8 cellular contexts compared by ENCODE assay signal in the genomic region with DNA sequence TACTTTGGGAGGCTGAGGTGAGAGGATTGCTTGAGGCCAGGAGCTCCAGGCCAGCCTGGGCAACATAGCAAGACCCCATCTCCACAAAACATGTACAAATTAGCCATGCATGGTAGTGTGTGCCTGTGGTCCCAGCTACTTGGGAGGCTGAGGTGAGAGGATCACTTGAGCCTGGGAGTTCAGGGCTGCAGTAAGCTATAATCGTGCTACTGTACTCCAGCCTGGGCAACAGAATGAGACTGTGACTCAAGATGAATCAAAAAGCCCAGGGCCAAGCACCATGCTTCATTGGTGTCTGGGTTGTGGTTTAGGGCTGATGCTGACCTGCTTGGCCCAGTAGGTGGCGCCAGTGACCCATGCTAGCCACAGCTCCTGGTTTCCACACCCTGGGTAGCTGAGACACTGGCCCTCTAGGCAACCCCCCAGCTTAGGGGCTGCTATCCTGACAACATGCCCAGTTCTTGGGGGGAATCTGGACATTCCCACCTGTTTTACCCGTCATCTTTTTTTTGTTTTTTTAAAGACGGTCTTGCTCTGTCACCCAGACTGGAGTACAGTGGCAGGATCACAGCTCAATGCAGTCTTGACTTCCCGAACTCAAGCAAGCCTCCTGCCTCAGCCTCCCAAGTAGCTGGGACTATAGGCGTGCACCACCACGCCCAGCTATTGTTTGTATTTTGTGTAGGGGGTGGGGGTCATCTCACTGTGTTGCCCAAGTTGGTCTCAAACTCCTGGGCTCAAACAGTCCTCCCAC. TPM values are rescaled to one million over a fixed set of nuclear protein-coding genes. Genes with fewer than 3 reads are reported as not detected.
DNase-seq lines count a peak whose midpoint lies in the region; ATAC-seq, FAIRE-seq and TF ChIP-seq lines count a peak whose summit lies in the region.

No MANE protein-coding gene starts in this region.

- in situ Hi-C loops in K562 (cut with MboI): loop anchor here (5.0 kb wide), 1 partner anchor 119 kb away; no protein-coding TSS in a partner anchor

- H3K79me2 ChIP-seq in K562 (ENCODE audit: control insufficient read depth, insufficient read depth, low read length): peaks cover 22% of the 10 kb centered on the region

- no peaks in the 10 kb centered on the region for H3K27me3 ChIP-seq in K562 (ENCODE audit: control insufficient read depth in 2 of 2, insufficient read depth in 2 of 2, low read length in 2 of 2)

- POLR2A ChIA-PET in AG04449 (lab: Yijun Ruan, JAX): interaction anchor here (0.6 to 1.1 kb wide), 5 partner anchors 54 to 79 kb away, joined by 4 to 5 read pairs (median 4); a partner anchor contains a TSS
- POLR2A ChIA-PET in K562 (lab: Yijun Ruan, JAX): interaction anchor here (0.7 to 1.2 kb wide), 7 partner anchors 41 to 119 kb away, joined by 3 to 6 read pairs (median 3); a partner anchor contains a TSS

- H3K9me1 ChIP-seq in K562 (ENCODE audit: control insufficient read depth, insufficient read depth, low read length): no peaks in the 10 kb centered on the region

- no peak overlapping the region for H2AFZ ChIP-seq in K562 (ENCODE audit: low read depth, low read length)

- H3K36me3 ChIP-seq in K562 (ENCODE audit: control insufficient read depth, insufficient read depth, low read length): peaks cover 38% of the 10 kb centered on the region; the same call in 1 of the 3 replicates

- H4K20me1 ChIP-seq in K562 (replicated peaks; ENCODE audit: control insufficient read depth, insufficient read depth, low read length): no peaks in the 10 kb centered on the region

- peak; percentile 96 to 97 for TF ChIP-seq RAD21 in K562 (CRISPR knock-in tag; conservative IDR thresholded peaks at IDR 0.05 in 1 of 2, IDR thresholded peaks at IDR 0.05 in 1 of 2)

- no peak for TF ChIP-seq POLR2A in K562 (conservative IDR thresholded peaks at IDR 0.05)

- DNase-seq in AG04449 (ENCODE audit: low read depth, low spot score) (peak; percentile 26), NCI-H146 treated with DMSO at 0.1 percent for 48 hours (lab: John Stamatoyannopoulos, UW; ENCODE audit: unreplicated experiment) (peak; percentile 35), UCSD-AML1 (lab: John Stamatoyannopoulos, UW; ENCODE audit: unreplicated experiment) (peak; percentile 73), K562 (ENCODE audit: extremely low read depth in 1 of 4, low spot score in 3 of 4) (peak; percentile 73 to 87 (median 80)), iPS-NIHi11 (ENCODE audit: low spot score) (peak; percentile 85)
- DNase-seq in stimulated activated CD4-positive, alpha-beta T cell treated with anti-CD3 and anti-CD28 coated beads, Interleukin-12 subunit alpha, Interleukin-12 subunit beta, amount 100 ng/mL, for 48 hours (ENCODE audit: low read depth in 2 of 3, low spot score in 1 of 3): peak; percentile 72 to 79 (median 75)

- H3K9ac ChIP-seq in K562 (ENCODE audit: insufficient read depth in 1 of 2, low read depth in 2 of 2, low read length in 2 of 2): no peak overlapping the region

- H3K4me2 ChIP-seq in K562 (ENCODE audit: insufficient read depth, low read length): no peak overlapping the region

- ATAC-seq in GM18868 (IDR thresholded peaks at IDR 0.05; ENCODE audit: unreplicated experiment) (peak; percentile 51), K562 (peak; percentile 81), GM21447 (IDR thresholded peaks at IDR 0.05; ENCODE audit: unreplicated experiment) (no peak)

- CTCF ChIA-PET in AG04449 (lab: Yijun Ruan, JAX): interaction anchor here (0.7 to 24.2 kb wide), 31 partner anchors 7 to 213 kb away, joined by 3 to 666 read pairs (median 4); a partner anchor contains a TSS
- CTCF ChIA-PET in K562 (lab: Yijun Ruan, JAX; ENCODE audit: low intra/inter-chr PET ratio): interaction anchor here (0.5 to 6.2 kb wide), 6 partner anchors 42 to 314 kb away, joined by 3 to 113 read pairs (median 3); no protein-coding TSS in a partner anchor

- no peaks in the 10 kb centered on the region for H3K9me3 ChIP-seq in K562 (replicated peaks; ENCODE audit: control insufficient read depth, insufficient read depth, low read depth, low read length)

- 32% methylated on average over 7 of the region's 7 CpGs for WGBS in K562 (ENCODE audit: insufficient coverage, low coverage, missing lambda C conversion rate)

- peak; percentile 96 for FAIRE-seq in K562 (lab: Jason Lieb, UNC)

- no peak for TF ChIP-seq EP300 in K562 (IDR thresholded peaks at IDR 0.05; ENCODE audit: low read length)

- no peak overlapping the region for H3K4me3 ChIP-seq in AG04449 (ENCODE audit: low read depth, low read length)
- H3K4me3 ChIP-seq in K562: no peak overlapping the region

- peak; percentile 96 for TF ChIP-seq CTCF in AG04449 (IDR thresholded peaks at IDR 0.05; ENCODE audit: insufficient read depth, low read length, missing control alignments)
- peak; percentile 95 for TF ChIP-seq CTCF in K562 (IDR thresholded peaks at IDR 0.05 in 2 of 3, conservative IDR thresholded peaks at IDR 0.05 in 1 of 3; ENCODE audit: insufficient read depth in 2 of 3, low read depth in 1 of 3, low read length in 3 of 3)

- peaks cover 19 to 32% of the 10 kb centered on the region in 2 experiments for H3K4me1 ChIP-seq in K562 (replicated peaks in 1 of 2; ENCODE audit: control insufficient read depth in 2 of 2, insufficient read depth in 2 of 2, low read length in 2 of 2)

- intact Hi-C loops in K562 (cut with micrococcal nuclease): loop anchor here (1.0 kb wide), 2 partner anchors 58 to 120 kb away; no protein-coding TSS in a partner anchor

- BruUV-seq in K562 (replicated peaks; lab: Mats Ljungman, UMichigan): no TSS peak

- no peak overlapping the region for H3K27ac ChIP-seq in K562 (ENCODE audit: extremely low read depth, low read depth, low read length)

TF ChIP-seq in K562, 482 proteins besides CTCF, POLR2A, EP300 and RAD21 (continues in another document):
- TF ChIP-seq ZFP36 (IDR thresholded peaks at IDR 0.05; ENCODE audit: low read depth, low read length, partially characterized antibody) (no peak), ZNF316 (IDR thresholded peaks at IDR 0.05) (no peak), CBFA2T2 (conservative IDR thresholded peaks at IDR 0.05) (no peak), CXXC5 (CRISPR knock-in tag; IDR thresholded peaks at IDR 0.05) (no peak), MYC (IDR thresholded peaks at IDR 0.05; ENCODE audit: low read depth, low read length) (peak; percentile 25; the same call in 1 of the 2 replicates), MYC (CRISPR knock-in tag; IDR thresholded peaks at IDR 0.05; ENCODE audit: borderline replicate concordance, low read depth) (no peak)
- TF ChIP-seq, protein P1, sequence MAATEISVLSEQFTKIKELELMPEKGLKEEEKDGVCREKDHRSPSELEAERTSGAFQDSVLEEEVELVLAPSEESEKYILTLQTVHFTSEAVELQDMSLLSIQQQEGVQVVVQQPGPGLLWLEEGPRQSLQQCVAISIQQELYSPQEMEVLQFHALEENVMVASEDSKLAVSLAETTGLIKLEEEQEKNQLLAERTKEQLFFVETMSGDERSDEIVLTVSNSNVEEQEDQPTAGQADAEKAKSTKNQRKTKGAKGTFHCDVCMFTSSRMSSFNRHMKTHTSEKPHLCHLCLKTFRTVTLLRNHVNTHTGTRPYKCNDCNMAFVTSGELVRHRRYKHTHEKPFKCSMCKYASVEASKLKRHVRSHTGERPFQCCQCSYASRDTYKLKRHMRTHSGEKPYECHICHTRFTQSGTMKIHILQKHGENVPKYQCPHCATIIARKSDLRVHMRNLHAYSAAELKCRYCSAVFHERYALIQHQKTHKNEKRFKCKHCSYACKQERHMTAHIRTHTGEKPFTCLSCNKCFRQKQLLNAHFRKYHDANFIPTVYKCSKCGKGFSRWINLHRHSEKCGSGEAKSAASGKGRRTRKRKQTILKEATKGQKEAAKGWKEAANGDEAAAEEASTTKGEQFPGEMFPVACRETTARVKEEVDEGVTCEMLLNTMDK (IDR thresholded peaks at IDR 0.05; ENCODE audit: borderline replicate concordance, insufficient read depth, low read depth, low read length, poor library complexity, severe bottlenecking): peak; percentile 68

RNA-seq across cellular contexts. Expression of a gene that starts 5.5 kb away (rescaled TPM):
- 16.5 and 44.8 TPM in 2 replicates for total RNA-seq in K562 (2011; cell fraction: chromatin; rRNA removed; ENCODE audit: low replicate concordance)
- 48.6 and 53.7 TPM in 2 replicates for total RNA-seq in K562 (2011; cell fraction: nucleolus; rRNA removed)
- 28.2 and 35.4 TPM in 2 replicates for total RNA-seq in K562 (2011; cell fraction: nucleoplasm; rRNA removed)
- total RNA-seq in K562 (2014; rRNA removed) (150 and 197 TPM in 2 replicates), K562 (2014; rRNA removed; fragmentation: Illumina TruSeq; extraction: Trizol) (4.1 and 5.8 TPM in 2 replicates), K562 (2015; rRNA removed; fragmentation: Illumina TruSeq; extraction: Trizol) (38.5 and 40.5 TPM in 2 replicates), K562 (2021) (145 and 149 TPM in 2 replicates)
- polyA plus RNA-seq in K562 (2011; rRNA removed) (38.0 and 40.1 TPM in 2 replicates), K562 (2014; fragmentation: Illumina TruSeq; extraction: Trizol) (28.1 and 97.0 TPM in 2 replicates), K562 (2014; fragmentation: Nextera tagmentation; extraction: Ambion mirVana) (10 to 100 TPM in 1 of 2 experiments, 1 to 10 TPM in 1; 6.6 to 19.4 TPM), K562 (2014; rRNA removed) (213 and 234 TPM in 2 replicates)
- 63.8 and 189 TPM in 2 replicates for polyA plus RNA-seq in K562 (2011; cell fraction: cytosol; rRNA removed)
- polyA plus RNA-seq in K562 (2011; cell fraction: nucleus; rRNA removed): 31.4 and 62.8 TPM in 2 replicates
- polyA plus RNA-seq in K562 (2012): 66.3 and 130 TPM in 2 replicates
- polyA minus RNA-seq in K562 (2011; rRNA and poly(A)+ RNA removed): 7.0 and 9.2 TPM in 2 replicates
- polyA minus RNA-seq in K562 (2011; cell fraction: cytosol; rRNA and poly(A)+ RNA removed): 24.4 and 37.9 TPM in 2 replicates
- 10.2 and 13.8 TPM in 2 replicates for polyA minus RNA-seq in K562 (2011; cell fraction: nucleus; rRNA and poly(A)+ RNA removed)

RNA-seq across cellular contexts. Expression of a gene that starts 28.6 kb away (rescaled TPM):
- 1.2 and 3.6 TPM in 2 replicates for total RNA-seq in K562 (2011; cell fraction: chromatin; rRNA removed; ENCODE audit: low replicate concordance)
- 2.8 TPM in 2 replicates for total RNA-seq in K562 (2011; cell fraction: nucleolus; rRNA removed)
- 1.5 and 2.7 TPM in 2 replicates for total RNA-seq in K562 (2011; cell fraction: nucleoplasm; rRNA removed)
- total RNA-seq in K562 (2014; rRNA removed) (1.4 and 5.2 TPM in 2 replicates), K562 (2014; rRNA removed; fragmentation: Illumina TruSeq; extraction: Trizol) (0.22 and 0.33 TPM in 2 replicates), K562 (2015; rRNA removed; fragmentation: Illumina TruSeq; extraction: Trizol) (0.72 and 0.98 TPM in 2 replicates), K562 (2021) (4.7 and 6.2 TPM in 2 replicates)
- polyA plus RNA-seq in K562 (2011; rRNA removed) (1.4 and 2.9 TPM in 2 replicates), K562 (2014; fragmentation: Illumina TruSeq; extraction: Trizol) (0.25 and 1.1 TPM in 2 replicates), K562 (2014; fragmentation: Nextera tagmentation; extraction: Ambion mirVana) (under 1 TPM; 0.01 to 0.04 TPM), K562 (2014; rRNA removed) (1.3 and 3.2 TPM in 2 replicates)
- 4.5 and 7.9 TPM in 2 replicates for polyA plus RNA-seq in K562 (2011; cell fraction: cytosol; rRNA removed)
- polyA plus RNA-seq in K562 (2011; cell fraction: nucleus; rRNA removed): 2.2 and 3.5 TPM in 2 replicates
- 2.7 and 5.0 TPM in 2 replicates for polyA plus RNA-seq in K562 (2012)
- 1.2 and 1.5 TPM in 2 replicates for polyA minus RNA-seq in K562 (2011; rRNA and poly(A)+ RNA removed)
- 3.6 and 4.8 TPM in 2 replicates for polyA minus RNA-seq in K562 (2011; cell fraction: cytosol; rRNA and poly(A)+ RNA removed)
- polyA minus RNA-seq in K562 (2011; cell fraction: nucleus; rRNA and poly(A)+ RNA removed): 2.2 and 2.4 TPM in 2 replicates

Comparison
In these comparisons a context has a peak if more than half of its experiments do, and no peak if none do; other contexts are left out.
1. DNase-seq: peak in every context shown above with its lines; median percentile 85 in iPS-NIHi11; 80 in K562; 75 in stimulated activated CD4-positive, alpha-beta T cell treated with anti-CD3 and anti-CD28 coated beads, Interleukin-12 subunit alpha, Interleukin-12 subunit beta, amount 100 ng/mL, for 48 hours; 73 in UCSD-AML1; 35 in NCI-H146 treated with DMSO at 0.1 percent for 48 hours; 26 in AG04449.